ENCODE assay signal across 1 cellular context in genomic region chr14:104557766-104558165, GRCh38.
TF ChIP-seq lines count a peak whose summit lies in the region.

No MANE protein-coding gene starts in this region.

TF ChIP-seq in HepG2, 621 proteins besides CTCF, POLR2A, EP300 and RAD21:
- TF ChIP-seq ZNF512B (CRISPR knock-in tag; IDR thresholded peaks at IDR 0.05; ENCODE audit: borderline replicate concordance) (no peak), ELK4 (CRISPR knock-in tag; IDR thresholded peaks at IDR 0.05; ENCODE audit: borderline replicate concordance) (no peak), EZH2 (conservative IDR thresholded peaks at IDR 0.05; ENCODE audit: low read depth, low read length) (no peak), ZNF20 (CRISPR knock-in tag; IDR thresholded peaks at IDR 0.05) (no peak), ZNF101 (CRISPR knock-in tag; IDR thresholded peaks at IDR 0.05; ENCODE audit: borderline replicate concordance, low read depth) (no peak), TSC22D2 (CRISPR knock-in tag; IDR thresholded peaks at IDR 0.05; ENCODE audit: borderline replicate concordance) (no peak), ZNF292 (CRISPR knock-in tag; IDR thresholded peaks at IDR 0.05; ENCODE audit: borderline replicate concordance, low read depth) (no peak), ZNF333 (CRISPR knock-in tag; IDR thresholded peaks at IDR 0.05; ENCODE audit: borderline replicate concordance) (no peak), NFE2L1 (CRISPR knock-in tag; IDR thresholded peaks at IDR 0.05; ENCODE audit: borderline replicate concordance) (no peak), SNAPC2 (CRISPR knock-in tag; IDR thresholded peaks at IDR 0.05) (no peak), ETS1 (CRISPR knock-in tag; IDR thresholded peaks at IDR 0.05) (no peak), HNRNPUL1 (IDR thresholded peaks at IDR 0.05; ENCODE audit: low read depth, low read length) (no peak), RBFOX2 (IDR thresholded peaks at IDR 0.05; ENCODE audit: low read depth, low read length) (no peak), ZNF503 (CRISPR knock-in tag; IDR thresholded peaks at IDR 0.05) (no peak)
